ENCODE assay signal across 8 cellular contexts in genomic region chr2:8684421-8684884, GRCh38. TPM values are rescaled to one million over a fixed set of nuclear protein-coding genes. Genes with fewer than 3 reads are reported as not detected.
DNase-seq lines count a peak whose midpoint lies in the region; ATAC-seq and TF ChIP-seq lines count a peak whose summit lies in the region.

No MANE protein-coding gene starts in this region.

- no peaks in the 10 kb centered on the region for H3K27me3 ChIP-seq in OCI-LY3 (ENCODE audit: low read depth, low read length)
- H3K27me3 ChIP-seq in ascending aorta: no peaks in the 10 kb centered on the region

- H3K36me3 ChIP-seq in OCI-LY3 (replicated peaks; ENCODE audit: low read depth, low read length): peaks cover 39% of the 10 kb centered on the region
- no peaks in the 10 kb centered on the region for H3K36me3 ChIP-seq in ascending aorta

- DNase-seq in SHP77 treated with DMSO at 0.1 percent for 48 hours (lab: John Stamatoyannopoulos, UW) (peak; percentile 40), SHP77 (lab: John Stamatoyannopoulos, UW) (no peak), ascending aorta (ENCODE audit: low spot score in 2 of 2) (no peak), kidney glomerular epithelial cell (lab: John Stamatoyannopoulos, UW) (peak; percentile 41), mesenteric fat pad (ENCODE audit: low spot score) (no peak)
- DNase-seq in stimulated activated naive B cell treated with anti-CD40 and anti-IgM and Interleukin-4, amounts not matched to agents 10 μg/mL and 1 μg/mL and 100 μg/mL, for 72 hours: no peak

- peaks cover 22% of the 10 kb centered on the region for H4K20me1 ChIP-seq in OCI-LY3 (ENCODE audit: insufficient read depth, low read length)

- no peak for ATAC-seq in stimulated activated naive B cell treated with anti-CD40 and anti-IgM and Interleukin-4, amounts not matched to agents 10 μg/mL and 1 μg/mL and 100 μg/mL, for 72 hours (replicated peaks)
- no peak for ATAC-seq in GM21390 (IDR thresholded peaks at IDR 0.05; ENCODE audit: unreplicated experiment)

- no peaks in the 10 kb centered on the region for H3K9me3 Mint-ChIP-seq in stimulated activated naive B cell treated with anti-CD40 and anti-IgM and Interleukin-4, amounts not matched to agents 10 μg/mL and 1 μg/mL and 100 μg/mL, for 72 hours

- peak overlapping the region; percentile 99 for H3K9ac ChIP-seq in OCI-LY3 (ENCODE audit: low read length)

- peak overlapping the region; percentile 91 for H3K27ac ChIP-seq in OCI-LY3 (ENCODE audit: low read length)
- peak overlapping the region; percentile 88 to 89 for H3K27ac ChIP-seq in ascending aorta

- peak overlapping the region; percentile 99 for H3K4me3 ChIP-seq in OCI-LY3 (ENCODE audit: low read length)
- H3K4me3 ChIP-seq in ascending aorta: peak overlapping the region; percentile 82 to 89

- intact Hi-C loops in ascending aorta (cut with DNase I): loop anchor here (5.0 kb wide), 3 partner anchors 153 to 682 kb away; partner anchors contain the start of gene KIDINS220

- H3K27me3 Mint-ChIP-seq in stimulated activated naive B cell treated with anti-CD40 and anti-IgM and Interleukin-4, amounts not matched to agents 10 μg/mL and 1 μg/mL and 100 μg/mL, for 72 hours: peaks cover 36 to 41% of the 10 kb centered on the region in 2 donors

- peak overlapping the region; percentile 84 for H3K27ac Mint-ChIP-seq in stimulated activated naive B cell treated with anti-CD40 and anti-IgM and Interleukin-4, amounts not matched to agents 10 μg/mL and 1 μg/mL and 100 μg/mL, for 72 hours

- peaks cover 29% of the 10 kb centered on the region for H3K4me1 ChIP-seq in OCI-LY3 (ENCODE audit: low read length)
- H3K4me1 ChIP-seq in ascending aorta: peaks cover 0 to 8% of the 10 kb centered on the region in 2 donors

- no peak overlapping the region for H2AFZ ChIP-seq in OCI-LY3 (ENCODE audit: low read depth, low read length)

- H3K4me2 ChIP-seq in OCI-LY3 (ENCODE audit: low read length): peak overlapping the region; percentile 84

- peaks cover 24 to 41% of the 10 kb centered on the region in 2 donors for H3K4me1 Mint-ChIP-seq in stimulated activated naive B cell treated with anti-CD40 and anti-IgM and Interleukin-4, amounts not matched to agents 10 μg/mL and 1 μg/mL and 100 μg/mL, for 72 hours

- TF ChIP-seq CTCF in OCI-LY3 (IDR thresholded peaks at IDR 0.05; ENCODE audit: low read depth, low read length): no peak
- no peak for TF ChIP-seq CTCF in ascending aorta (IDR thresholded peaks at IDR 0.05)

- H3K79me2 ChIP-seq in OCI-LY3 (ENCODE audit: low read length): peaks cover 62% of the 10 kb centered on the region

- H3K9me3 ChIP-seq in OCI-LY3 (ENCODE audit: insufficient read depth, low read length) (no peaks in the 10 kb centered on the region), ascending aorta (no peaks in the 10 kb centered on the region)

- peak overlapping the region; percentile 79 to 80 for H3K4me3 Mint-ChIP-seq in stimulated activated naive B cell treated with anti-CD40 and anti-IgM and Interleukin-4, amounts not matched to agents 10 μg/mL and 1 μg/mL and 100 μg/mL, for 72 hours

- H3K36me3 Mint-ChIP-seq in stimulated activated naive B cell treated with anti-CD40 and anti-IgM and Interleukin-4, amounts not matched to agents 10 μg/mL and 1 μg/mL and 100 μg/mL, for 72 hours: peaks cover 9 to 27% of the 10 kb centered on the region in 2 donors

RNA-seq across cellular contexts. Expression of gene ID2, which starts 2.6 kb away (rescaled TPM):
- total RNA-seq in ascending aorta: 752 TPM
- 169 TPM for total RNA-seq in mesenteric fat pad

Comparison
In these comparisons a context has a peak if more than half of its experiments do, and no peak if none do; other contexts are left out.
1. DNase-seq: peak in SHP77 treated with DMSO at 0.1 percent for 48 hours (single experiment) and kidney glomerular epithelial cell (single experiment); none in SHP77 (0 of 2), ascending aorta (0 of 2), stimulated activated naive B cell treated with anti-CD40 and anti-IgM and Interleukin-4, amounts not matched to agents 10 μg/mL and 1 μg/mL and 100 μg/mL, for 72 hours (single experiment) and mesenteric fat pad (single experiment).